Comparison of ENCODE assay signal across 28 cellular contexts in the genomic region with DNA sequence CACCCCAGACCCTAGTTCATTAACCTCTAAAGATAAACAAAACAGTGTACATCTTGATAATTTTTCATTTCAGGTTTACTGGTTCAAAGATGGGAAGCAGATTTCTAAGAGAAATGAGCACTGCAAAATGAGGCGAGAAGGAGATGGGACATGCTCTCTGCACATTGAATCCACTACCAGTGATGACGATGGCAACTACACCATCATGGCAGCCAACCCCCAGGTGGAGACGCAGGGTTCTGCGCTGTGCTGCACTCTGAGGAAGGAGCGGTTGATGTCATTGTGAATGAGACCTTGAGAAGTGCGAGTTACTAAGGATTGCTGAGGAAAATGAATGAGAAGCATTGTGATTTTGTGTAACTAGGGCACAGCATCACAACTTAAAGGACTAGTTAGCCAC. TPM values are rescaled to one million over a fixed set of nuclear protein-coding genes. Genes with fewer than 3 reads are reported as not detected.
"Had no signal": no experiment of that assay in that cellular context is flagged by ENCODE, and none has a peak within 500 bp of the region (broad histone marks: within the 10 kb centered on the region; RNA-seq: fewer than 3 reads in every experiment).

No MANE protein-coding gene starts in this region.

- H3K36me3 Mint-ChIP-seq: activated naive CD8-positive, alpha-beta T cell treated with anti-CD3 and anti-CD28 coated beads for 36 hours had no signal

- H3K27ac ChIP-seq: brain microvascular endothelial cell, cardiac muscle cell, SK-N-MC, VCaP had no signal

- H3K27me3 ChIP-seq: brain microvascular endothelial cell, cardiac muscle cell had no signal

- ATAC-seq: activated CD4-positive, alpha-beta T cell treated with anti-CD3 and anti-CD28 coated beads for 36 hours; activated T-helper 17 cell treated with anti-CD3 and anti-CD28 coated beads, Interleukin-2, amount 50 U/mL, for 72 hours; Panc1; Right ventricle myocardium inferior had no signal

- H3K9me3 Mint-ChIP-seq: activated CD4-positive, alpha-beta memory T cell treated with anti-CD3 and anti-CD28 coated beads, Interleukin-2, amount 10 ng/mL, durations not matched to agents 7 days and 5 days; activated naive CD4-positive, alpha-beta T cell treated with anti-CD3 and anti-CD28 coated beads for 36 hours; activated naive CD8-positive, alpha-beta T cell treated with anti-CD3 and anti-CD28 coated beads for 36 hours; activated T-helper 17 cell treated with anti-CD3 and anti-CD28 coated beads, Interleukin-2, amount 50 U/mL, for 72 hours had no signal

- H3K27ac Mint-ChIP-seq: activated CD4-positive, alpha-beta memory T cell treated with anti-CD3 and anti-CD28 coated beads, Interleukin-2, amount 10 ng/mL, durations not matched to agents 7 days and 5 days; activated CD4-positive, alpha-beta T cell treated with anti-CD3 and anti-CD28 coated beads for 36 hours; activated naive CD4-positive, alpha-beta T cell treated with anti-CD3 and anti-CD28 coated beads for 36 hours; activated naive CD8-positive, alpha-beta T cell treated with anti-CD3 and anti-CD28 coated beads for 36 hours; activated T-helper 17 cell treated with anti-CD3 and anti-CD28 coated beads, Interleukin-2, amount 50 U/mL, for 72 hours had no signal

- H3K4me1 Mint-ChIP-seq: activated CD4-positive, alpha-beta memory T cell treated with anti-CD3 and anti-CD28 coated beads, Interleukin-2, amount 10 ng/mL, durations not matched to agents 7 days and 5 days; activated CD4-positive, alpha-beta T cell treated with anti-CD3 and anti-CD28 coated beads for 36 hours; activated naive CD8-positive, alpha-beta T cell treated with anti-CD3 and anti-CD28 coated beads for 36 hours; activated T-helper 17 cell treated with anti-CD3 and anti-CD28 coated beads, Interleukin-2, amount 50 U/mL, for 72 hours had no signal

- DNase-seq: activated CD4-positive, alpha-beta memory T cell treated with anti-CD3 and anti-CD28 coated beads, Interleukin-2, amount 10 ng/mL, durations not matched to agents 7 days and 5 days; activated CD4-positive, alpha-beta T cell treated with anti-CD3 and anti-CD28 coated beads for 36 hours; activated CD4-positive, alpha-beta T cell treated with anti-CD3 and anti-CD28 coated beads, Interleukin-2, amount 50 U/mL, for 1 hour; activated gamma-delta T cell; activated naive CD4-positive, alpha-beta T cell treated with anti-CD3 and anti-CD28 coated beads for 36 hours; activated naive CD8-positive, alpha-beta T cell treated with anti-CD3 and anti-CD28 coated beads for 36 hours; activated T-cell treated with anti-CD3 and anti-CD28 coated beads for 4 hours; activated T-cell treated with anti-CD3 and anti-CD28 coated beads, Interleukin-2, amount 50 U/mL, for 48 hours; brain microvascular endothelial cell; Karpas-422; MM.1S; NCI-H1105 treated with DMSO at 0.1 percent for 48 hours; NCI-H1436 treated with DMSO at 0.1 percent for 48 hours; NCI-H187; NCI-H2081; NCI-H446; NCI-H524; NCI-H748 treated with DMSO at 0.1 percent for 48 hours; RPMI8226; T-helper 1 cell had no signal

- H3K4me3 ChIP-seq: cardiac muscle cell, SK-N-MC had no signal

- H3K4me3 Mint-ChIP-seq: activated CD4-positive, alpha-beta memory T cell treated with anti-CD3 and anti-CD28 coated beads, Interleukin-2, amount 10 ng/mL, durations not matched to agents 7 days and 5 days; activated CD4-positive, alpha-beta T cell treated with anti-CD3 and anti-CD28 coated beads for 36 hours; activated naive CD4-positive, alpha-beta T cell treated with anti-CD3 and anti-CD28 coated beads for 36 hours; activated naive CD8-positive, alpha-beta T cell treated with anti-CD3 and anti-CD28 coated beads for 36 hours; activated T-helper 17 cell treated with anti-CD3 and anti-CD28 coated beads, Interleukin-2, amount 50 U/mL, for 72 hours had no signal

- H3K36me3 ChIP-seq: brain microvascular endothelial cell, cardiac muscle cell had no signal

RNA-seq across cellular contexts. Expression of a gene that starts 37.6 kb away (rescaled TPM):
- total RNA-seq: activated CD4-positive, alpha-beta memory T cell treated with anti-CD3 and anti-CD28 coated beads, Interleukin-2, amount 10 ng/mL, durations not matched to agents 7 days and 5 days; activated CD4-positive, alpha-beta T cell treated with anti-CD3 and anti-CD28 coated beads for 36 hours; activated CD8-positive, alpha-beta memory T cell treated with anti-CD3 and anti-CD28 coated beads for 36 hours; activated naive CD4-positive, alpha-beta T cell treated with anti-CD3 and anti-CD28 coated beads for 36 hours; activated naive CD8-positive, alpha-beta T cell treated with anti-CD3 and anti-CD28 coated beads for 36 hours; activated T-helper 17 cell treated with anti-CD3 and anti-CD28 coated beads, Interleukin-2, amount 50 U/mL, for 72 hours; cardiac muscle cell; Right ventricle myocardium inferior; T-helper 2 cell treated with Interferon-gamma antibody and Interleukin-4, amounts not matched to agents 100 ng/mL and 5 ng/mL, for 36 hours had no signal
